In genomic region chr6:167441653-167442644, GRCh38 we compare ENCODE assay signal across 15 cellular contexts.
DNase-seq lines count a peak whose midpoint lies in the region; ATAC-seq and TF ChIP-seq lines count a peak whose summit lies in the region.
"Had no signal": no experiment of that assay in that cellular context is flagged by ENCODE, and none has a peak within 500 bp of the region (broad histone marks: within the 10 kb centered on the region; RNA-seq: fewer than 3 reads in every experiment).

No MANE protein-coding gene starts in this region.

- H3K4me3 ChIP-seq in iPS-20b (ENCODE audit: low read length): peak overlapping the region; percentile 40; the same call in 1 of the 2 replicates
- no peak overlapping the region for H3K4me3 ChIP-seq in colonic mucosa

- DNase-seq in DMS153 (lab: John Stamatoyannopoulos, UW) (peak; percentile 13), DMS153 treated with DMSO at 0.1 percent for 48 hours (lab: John Stamatoyannopoulos, UW; ENCODE audit: unreplicated experiment) (no peak), NCI-H524 treated with DMSO at 0.1 percent for 48 hours (lab: John Stamatoyannopoulos, UW) (peak; percentile 24), sciatic nerve (ENCODE audit: low spot score) (no peak), colonic mucosa (no peak)
- DNase-seq: 8988T; activated naive CD4-positive, alpha-beta T cell treated with anti-CD3 and anti-CD28 coated beads, Interleukin-2, amount 10 ng/mL, durations not matched to agents 7 days and 5 days; CD8-positive, alpha-beta memory T cell; immature natural killer cell; naive thymus-derived CD4-positive, alpha-beta T cell; NCI-H82; SHP77 had no signal

- H3K4me1 ChIP-seq in iPS-20b (ENCODE audit: insufficient read depth, low read length) (peaks cover 33% of the 10 kb centered on the region), colonic mucosa (no peaks in the 10 kb centered on the region)

- peak overlapping the region; percentile 82 for H3K27ac ChIP-seq in iPS-20b (ENCODE audit: low read length)
- no peak overlapping the region for H3K27ac ChIP-seq in colonic mucosa

- H3K36me3 ChIP-seq in iPS-20b (ENCODE audit: insufficient read depth, low read depth, low read length) (no peaks in the 10 kb centered on the region), colonic mucosa (no peaks in the 10 kb centered on the region)

- intact Hi-C loops in sciatic nerve (cut with DNase I) (no loop called here), colonic mucosa (cut with DNase I) (no loop called here)

- H3K9ac ChIP-seq in iPS-20b (ENCODE audit: low read depth, low read length): peak overlapping the region; percentile 74
- H3K9ac ChIP-seq in colonic mucosa (ENCODE audit: low read depth in 2 of 2, low read length in 2 of 2): no peak overlapping the region

- no peak for TF ChIP-seq CTCF in colonic mucosa (IDR thresholded peaks at IDR 0.05)

- H3K27me3 ChIP-seq in iPS-20b (ENCODE audit: insufficient read depth, low read length): no peaks in the 10 kb centered on the region
- no peaks in the 10 kb centered on the region for H3K27me3 ChIP-seq in colonic mucosa

- ATAC-seq in sciatic nerve (peak; percentile 77), GM18502 (IDR thresholded peaks at IDR 0.05; ENCODE audit: poor library complexity, unreplicated experiment) (no peak), HG03108 (IDR thresholded peaks at IDR 0.05; ENCODE audit: unreplicated experiment) (no peak)
- ATAC-seq: naive thymus-derived CD4-positive, alpha-beta T cell had no signal

- H3K9me3 ChIP-seq in iPS-20b (ENCODE audit: insufficient read depth, low read depth, low read length) (peaks cover 3% of the 10 kb centered on the region; the same call in 1 of the 2 replicates), colonic mucosa (no peaks in the 10 kb centered on the region)

Comparison
In these comparisons a context has a peak if more than half of its experiments do, and no peak if none do; other contexts are left out.
1. DNase-seq: peak in DMS153 (single experiment) and NCI-H524 treated with DMSO at 0.1 percent for 48 hours (single experiment); none in DMS153 treated with DMSO at 0.1 percent for 48 hours (single experiment), sciatic nerve (single experiment) and colonic mucosa (single experiment).